ENCODE assay signal across 8 cellular contexts in genomic region chr5:132293066-132293991, GRCh38. TPM values are rescaled to one million over a fixed set of nuclear protein-coding genes. Genes with fewer than 3 reads are reported as not detected.
DNase-seq lines count a peak whose midpoint lies in the region; ATAC-seq and TF ChIP-seq lines count a peak whose summit lies in the region.

No MANE protein-coding gene starts in this region.

- intact Hi-C loops in PC-3 (cut with micrococcal nuclease) = loop anchor here (5.0 to 10.0 kb wide), 3 partner anchors 66 to 201 kb away; partner anchors contain the start of genes IRF1 and P4HA2

- CTCF ChIA-PET in PC-3 (lab: Charles Lee) = interaction anchor here (0.5 to 1.5 kb wide), 6 partner anchors 22 to 203 kb away, joined by 3 to 7 read pairs (median 4); no protein-coding TSS in a partner anchor

- H3K27me3 Mint-ChIP-seq in activated T-cell treated with anti-CD3 and anti-CD28 coated beads, Interleukin-2, amount 50 U/mL, for 24 hours = peaks cover 21% of the 10 kb centered on the region

- peak; percentile 98 for DNase-seq in DMS 273 (lab: John Stamatoyannopoulos, UW; ENCODE audit: unreplicated experiment)
- peak; percentile 56 for DNase-seq in Jurkat, Clone E6-1 (ENCODE audit: low read depth, low spot score)
- peak; percentile 69 for DNase-seq in PC-3
- peak; percentile 88 for DNase-seq in activated T-cell treated with anti-CD3 and anti-CD28 coated beads, Interleukin-2, amount 50 U/mL, for 24 hours
- peak; percentile 89 for DNase-seq in stimulated activated CD8-positive, alpha-beta memory T cell treated with anti-CD3 and anti-CD28 coated beads, Interleukin-4, amount 100 ng/mL, for 48 hours

- ATAC-seq in GM21619 (IDR thresholded peaks at IDR 0.05; ENCODE audit: unreplicated experiment) (peak; percentile 29), PC-3 (peak; percentile 49)

- TF ChIP-seq CTCF in PC-3 (conservative IDR thresholded peaks at IDR 0.05; ENCODE audit: low read depth, low read length) = peak; percentile 31; the same call in 1 of the 2 replicates

- H3K4me3 Mint-ChIP-seq in activated T-cell treated with anti-CD3 and anti-CD28 coated beads, Interleukin-2, amount 50 U/mL, for 24 hours = peak overlapping the region; percentile 91

- no peaks in the 10 kb centered on the region for H3K27me3 ChIP-seq in PC-3 (ENCODE audit: low read length)
- H3K27me3 ChIP-seq in esophagus (ENCODE audit: control insufficient read depth in 1 of 2, insufficient read depth in 2 of 2, low read length in 2 of 2) = no peaks in the 10 kb centered on the region
- no peaks in the 10 kb centered on the region for H3K27me3 ChIP-seq in muscle layer of colon (ENCODE audit: control insufficient read depth in 1 of 2, insufficient read depth in 2 of 2, low read length in 2 of 2)

- H3K9me3 ChIP-seq in PC-3 (ENCODE audit: low read length) = no peaks in the 10 kb centered on the region
- no peaks in the 10 kb centered on the region for H3K9me3 ChIP-seq in esophagus (ENCODE audit: control insufficient read depth in 2 of 2, insufficient read depth in 1 of 2, low read depth in 1 of 2, low read length in 1 of 2)
- H3K9me3 ChIP-seq in muscle layer of colon (ENCODE audit: low read length) = no peaks in the 10 kb centered on the region

- peak overlapping the region; percentile 62 for H3K4me3 ChIP-seq in Jurkat, Clone E6-1 (ENCODE audit: low read length)
- H3K4me3 ChIP-seq in PC-3 (ENCODE audit: low read length) = peak overlapping the region; percentile 97
- peak overlapping the region; percentile 45 to 57 for H3K4me3 ChIP-seq in esophagus (ENCODE audit: low read depth in 1 of 2, low read length in 2 of 2)
- peak overlapping the region; percentile 43 to 80 for H3K4me3 ChIP-seq in muscle layer of colon (ENCODE audit: low read depth in 1 of 2, low read length in 2 of 2)

- peak overlapping the region; percentile 96 for H3K27ac Mint-ChIP-seq in activated T-cell treated with anti-CD3 and anti-CD28 coated beads, Interleukin-2, amount 50 U/mL, for 24 hours

- peak overlapping the region; percentile 98 for H3K4me2 ChIP-seq in PC-3 (ENCODE audit: low read length)

- H3K9me2 ChIP-seq in PC-3 (replicated peaks; ENCODE audit: low read length) = no peaks in the 10 kb centered on the region

- H3K27ac ChIP-seq in PC-3 (ENCODE audit: low read length) (peak overlapping the region; percentile 94), esophagus (ENCODE audit: low read depth in 2 of 2, low read length in 1 of 2) (peak overlapping the region; percentile 85 to 91), muscle layer of colon (ENCODE audit: low read depth, low read length) (peak overlapping the region; percentile 87)

- H3K9me3 Mint-ChIP-seq in activated T-cell treated with anti-CD3 and anti-CD28 coated beads, Interleukin-2, amount 50 U/mL, for 24 hours = no peaks in the 10 kb centered on the region

- no peaks in the 10 kb centered on the region for H4K20me1 ChIP-seq in PC-3 (ENCODE audit: low read length)

- H3K4me1 Mint-ChIP-seq in activated T-cell treated with anti-CD3 and anti-CD28 coated beads, Interleukin-2, amount 50 U/mL, for 24 hours (ENCODE audit: low read depth) = peaks cover 38% of the 10 kb centered on the region

- H3K79me2 ChIP-seq in PC-3 (ENCODE audit: low read length) = peaks cover 36% of the 10 kb centered on the region

- H3K9ac ChIP-seq in PC-3 (ENCODE audit: low read length) = peak overlapping the region; percentile 94
- H3K9ac ChIP-seq in muscle layer of colon (ENCODE audit: low read length) = peak overlapping the region; percentile 79

- H3K4me1 ChIP-seq in PC-3 (ENCODE audit: insufficient read depth, low read length) (peaks cover 18% of the 10 kb centered on the region), esophagus (ENCODE audit: control insufficient read depth in 2 of 2, insufficient read depth in 2 of 2, low read length in 1 of 2) (peaks cover 0 to 10% of the 10 kb centered on the region in 2 donors), muscle layer of colon (ENCODE audit: insufficient read depth, low read length) (peaks cover 22% of the 10 kb centered on the region)

- 1% methylated on average over 50 of the region's 50 CpGs for WGBS in esophagus, 2 donors

- H3K36me3 ChIP-seq in PC-3 (ENCODE audit: low read depth, low read length) (no peaks in the 10 kb centered on the region), esophagus (ENCODE audit: control insufficient read depth in 2 of 2, insufficient read depth in 2 of 2, low read length in 1 of 2) (no peaks in the 10 kb centered on the region), muscle layer of colon (ENCODE audit: insufficient read depth, low read length) (no peaks in the 10 kb centered on the region)

- peaks cover 6% of the 10 kb centered on the region for H3K36me3 Mint-ChIP-seq in activated T-cell treated with anti-CD3 and anti-CD28 coated beads, Interleukin-2, amount 50 U/mL, for 24 hours (ENCODE audit: low read depth)

- H3F3A ChIP-seq in PC-3 (ENCODE audit: low read length, unreplicated experiment) = no peaks in the 10 kb centered on the region

- H2AFZ ChIP-seq in PC-3 (ENCODE audit: low read length) = peak overlapping the region; percentile 90

- TSS peak; percentile 66 for BruUV-seq in PC-3 (replicated peaks; lab: Mats Ljungman, UMichigan)

- POLR2A ChIA-PET in PC-3 (lab: Charles Lee; ENCODE audit: unreplicated experiment) = interaction anchor here (0.5 to 1.2 kb wide), 6 partner anchors 33 to 204 kb away, joined by 3 to 38 read pairs (median 4); partner anchors contain the start of gene SLC22A5

RNA-seq across cellular contexts. Expression of gene SLC22A4, which starts 0.9 kb away (rescaled TPM):
- not detected for polyA plus RNA-seq in Jurkat, Clone E6-1 (2012; ENCODE audit: insufficient read depth, insufficient read length)
- total RNA-seq in PC-3 (2014; rRNA removed) = 2.2 and 3.4 TPM in 2 replicates
- under 1 TPM; 0.14 to 0.16 TPM for polyA plus RNA-seq in esophagus

RNA-seq across cellular contexts. Expression of gene PDLIM4, which starts 35.8 kb away (rescaled TPM):
- polyA plus RNA-seq in Jurkat, Clone E6-1 (2012; ENCODE audit: insufficient read depth, insufficient read length) = not detected
- total RNA-seq in PC-3 (2014; rRNA removed) = 26.5 and 27.8 TPM in 2 replicates
- polyA plus RNA-seq in esophagus = 10 to 100 TPM; 33.3 to 58.9 TPM

Comparison
In these comparisons a context has a peak if more than half of its experiments do, and no peak if none do; other contexts are left out.
1. Peak in every context shown above with its lines: DNase-seq, ATAC-seq, H3K4me3 ChIP-seq and H3K27ac ChIP-seq.